ENCODE assay signal across 1 cellular context in the genomic region with DNA sequence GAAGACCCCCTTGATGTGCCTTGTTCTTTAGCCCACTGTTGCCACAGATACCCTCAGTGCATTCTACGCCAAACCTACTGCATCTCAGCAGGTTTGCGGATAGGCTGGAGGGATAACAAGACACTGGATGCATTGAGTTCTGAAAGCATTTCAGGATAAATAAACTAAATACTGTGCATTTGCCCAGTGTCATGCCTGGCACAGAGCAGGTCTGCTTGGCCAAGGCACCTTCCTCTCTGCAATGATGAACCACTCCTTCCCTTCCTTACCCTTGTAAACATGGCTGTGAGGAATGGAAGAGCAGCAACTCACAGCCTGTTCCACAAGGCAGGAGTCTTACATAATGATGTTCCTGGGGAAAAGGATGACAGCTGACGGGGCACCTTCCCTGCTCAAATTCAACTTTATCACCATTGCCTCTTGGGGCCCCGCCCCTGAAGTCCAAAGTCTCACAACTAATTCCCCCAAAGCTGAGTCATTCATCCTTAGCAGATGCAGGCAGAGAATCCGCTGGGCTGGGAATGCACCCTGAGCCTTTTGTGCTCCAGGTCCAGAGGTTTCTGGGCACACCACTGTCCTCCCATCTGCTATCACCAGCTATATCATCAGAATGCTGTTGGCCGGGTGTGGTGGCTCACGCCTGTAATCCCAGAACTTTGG.
TF ChIP-seq lines count a peak whose summit lies in the region.

No MANE protein-coding gene starts in this region.

TF ChIP-seq in GM23338, 12 proteins besides CTCF, POLR2A, EP300 and RAD21 (continued from another document):
- TF ChIP-seq, protein P1, sequence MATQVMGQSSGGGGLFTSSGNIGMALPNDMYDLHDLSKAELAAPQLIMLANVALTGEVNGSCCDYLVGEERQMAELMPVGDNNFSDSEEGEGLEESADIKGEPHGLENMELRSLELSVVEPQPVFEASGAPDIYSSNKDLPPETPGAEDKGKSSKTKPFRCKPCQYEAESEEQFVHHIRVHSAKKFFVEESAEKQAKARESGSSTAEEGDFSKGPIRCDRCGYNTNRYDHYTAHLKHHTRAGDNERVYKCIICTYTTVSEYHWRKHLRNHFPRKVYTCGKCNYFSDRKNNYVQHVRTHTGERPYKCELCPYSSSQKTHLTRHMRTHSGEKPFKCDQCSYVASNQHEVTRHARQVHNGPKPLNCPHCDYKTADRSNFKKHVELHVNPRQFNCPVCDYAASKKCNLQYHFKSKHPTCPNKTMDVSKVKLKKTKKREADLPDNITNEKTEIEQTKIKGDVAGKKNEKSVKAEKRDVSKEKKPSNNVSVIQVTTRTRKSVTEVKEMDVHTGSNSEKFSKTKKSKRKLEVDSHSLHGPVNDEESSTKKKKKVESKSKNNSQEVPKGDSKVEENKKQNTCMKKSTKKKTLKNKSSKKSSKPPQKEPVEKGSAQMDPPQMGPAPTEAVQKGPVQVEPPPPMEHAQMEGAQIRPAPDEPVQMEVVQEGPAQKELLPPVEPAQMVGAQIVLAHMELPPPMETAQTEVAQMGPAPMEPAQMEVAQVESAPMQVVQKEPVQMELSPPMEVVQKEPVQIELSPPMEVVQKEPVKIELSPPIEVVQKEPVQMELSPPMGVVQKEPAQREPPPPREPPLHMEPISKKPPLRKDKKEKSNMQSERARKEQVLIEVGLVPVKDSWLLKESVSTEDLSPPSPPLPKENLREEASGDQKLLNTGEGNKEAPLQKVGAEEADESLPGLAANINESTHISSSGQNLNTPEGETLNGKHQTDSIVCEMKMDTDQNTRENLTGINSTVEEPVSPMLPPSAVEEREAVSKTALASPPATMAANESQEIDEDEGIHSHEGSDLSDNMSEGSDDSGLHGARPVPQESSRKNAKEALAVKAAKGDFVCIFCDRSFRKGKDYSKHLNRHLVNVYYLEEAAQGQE (IDR thresholded peaks at IDR 0.05; ENCODE audit: unreplicated experiment): no peak
- TF ChIP-seq CREB1 (CRISPR knock-in tag; IDR thresholded peaks at IDR 0.05; ENCODE audit: low read depth): no peak
- TF ChIP-seq EZH2phosphoT487 (IDR thresholded peaks at IDR 0.05; ENCODE audit: unreplicated experiment): no peak
- no peak for TF ChIP-seq ZNF331 (CRISPR knock-in tag; IDR thresholded peaks at IDR 0.05; ENCODE audit: low read depth)
- TF ChIP-seq, protein P2, sequence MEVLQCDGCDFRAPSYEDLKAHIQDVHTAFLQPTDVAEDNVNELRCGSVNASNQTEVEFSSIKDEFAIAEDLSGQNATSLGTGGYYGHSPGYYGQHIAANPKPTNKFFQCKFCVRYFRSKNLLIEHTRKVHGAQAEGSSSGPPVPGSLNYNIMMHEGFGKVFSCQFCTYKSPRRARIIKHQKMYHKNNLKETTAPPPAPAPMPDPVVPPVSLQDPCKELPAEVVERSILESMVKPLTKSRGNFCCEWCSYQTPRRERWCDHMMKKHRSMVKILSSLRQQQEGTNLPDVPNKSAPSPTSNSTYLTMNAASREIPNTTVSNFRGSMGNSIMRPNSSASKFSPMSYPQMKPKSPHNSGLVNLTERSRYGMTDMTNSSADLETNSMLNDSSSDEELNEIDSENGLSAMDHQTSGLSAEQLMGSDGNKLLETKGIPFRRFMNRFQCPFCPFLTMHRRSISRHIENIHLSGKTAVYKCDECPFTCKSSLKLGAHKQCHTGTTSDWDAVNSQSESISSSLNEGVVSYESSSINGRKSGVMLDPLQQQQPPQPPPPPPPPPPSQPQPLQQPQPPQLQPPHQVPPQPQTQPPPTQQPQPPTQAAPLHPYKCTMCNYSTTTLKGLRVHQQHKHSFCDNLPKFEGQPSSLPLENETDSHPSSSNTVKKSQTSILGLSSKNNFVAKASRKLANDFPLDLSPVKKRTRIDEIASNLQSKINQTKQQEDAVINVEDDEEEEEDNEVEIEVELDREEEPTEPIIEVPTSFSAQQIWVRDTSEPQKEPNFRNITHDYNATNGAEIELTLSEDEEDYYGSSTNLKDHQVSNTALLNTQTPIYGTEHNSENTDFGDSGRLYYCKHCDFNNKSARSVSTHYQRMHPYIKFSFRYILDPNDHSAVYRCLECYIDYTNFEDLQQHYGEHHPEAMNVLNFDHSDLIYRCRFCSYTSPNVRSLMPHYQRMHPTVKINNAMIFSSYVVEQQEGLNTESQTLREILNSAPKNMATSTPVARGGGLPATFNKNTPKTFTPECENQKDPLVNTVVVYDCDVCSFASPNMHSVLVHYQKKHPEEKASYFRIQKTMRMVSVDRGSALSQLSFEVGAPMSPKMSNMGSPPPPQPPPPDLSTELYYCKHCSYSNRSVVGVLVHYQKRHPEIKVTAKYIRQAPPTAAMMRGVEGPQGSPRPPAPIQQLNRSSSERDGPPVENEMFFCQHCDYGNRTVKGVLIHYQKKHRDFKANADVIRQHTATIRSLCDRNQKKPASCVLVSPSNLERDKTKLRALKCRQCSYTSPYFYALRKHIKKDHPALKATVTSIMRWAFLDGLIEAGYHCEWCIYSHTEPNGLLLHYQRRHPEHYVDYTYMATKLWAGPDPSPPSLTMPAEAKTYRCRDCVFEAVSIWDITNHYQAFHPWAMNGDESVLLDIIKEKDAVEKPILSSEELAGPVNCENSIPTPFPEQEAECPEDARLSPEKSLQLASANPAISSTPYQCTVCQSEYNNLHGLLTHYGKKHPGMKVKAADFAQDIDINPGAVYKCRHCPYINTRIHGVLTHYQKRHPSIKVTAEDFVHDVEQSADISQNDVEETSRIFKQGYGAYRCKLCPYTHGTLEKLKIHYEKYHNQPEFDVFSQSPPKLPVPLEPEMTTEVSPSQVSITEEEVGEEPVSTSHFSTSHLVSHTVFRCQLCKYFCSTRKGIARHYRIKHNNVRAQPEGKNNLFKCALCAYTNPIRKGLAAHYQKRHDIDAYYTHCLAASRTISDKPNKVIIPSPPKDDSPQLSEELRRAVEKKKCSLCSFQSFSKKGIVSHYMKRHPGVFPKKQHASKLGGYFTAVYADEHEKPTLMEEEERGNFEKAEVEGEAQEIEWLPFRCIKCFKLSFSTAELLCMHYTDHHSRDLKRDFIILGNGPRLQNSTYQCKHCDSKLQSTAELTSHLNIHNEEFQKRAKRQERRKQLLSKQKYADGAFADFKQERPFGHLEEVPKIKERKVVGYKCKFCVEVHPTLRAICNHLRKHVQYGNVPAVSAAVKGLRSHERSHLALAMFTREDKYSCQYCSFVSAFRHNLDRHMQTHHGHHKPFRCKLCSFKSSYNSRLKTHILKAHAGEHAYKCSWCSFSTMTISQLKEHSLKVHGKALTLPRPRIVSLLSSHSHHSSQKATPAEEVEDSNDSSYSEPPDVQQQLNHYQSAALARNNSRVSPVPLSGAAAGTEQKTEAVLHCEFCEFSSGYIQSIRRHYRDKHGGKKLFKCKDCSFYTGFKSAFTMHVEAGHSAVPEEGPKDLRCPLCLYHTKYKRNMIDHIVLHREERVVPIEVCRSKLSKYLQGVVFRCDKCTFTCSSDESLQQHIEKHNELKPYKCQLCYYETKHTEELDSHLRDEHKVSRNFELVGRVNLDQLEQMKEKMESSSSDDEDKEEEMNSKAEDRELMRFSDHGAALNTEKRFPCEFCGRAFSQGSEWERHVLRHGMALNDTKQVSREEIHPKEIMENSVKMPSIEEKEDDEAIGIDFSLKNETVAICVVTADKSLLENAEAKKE (CRISPR knock-in tag; IDR thresholded peaks at IDR 0.05): no peak
- TF ChIP-seq STAT1 (IDR thresholded peaks at IDR 0.05; ENCODE audit: unreplicated experiment): no peak
- TF ChIP-seq ZNF114 (CRISPR knock-in tag; IDR thresholded peaks at IDR 0.05): no peak
- no peak for TF ChIP-seq POLR2AphosphoS5 (IDR thresholded peaks at IDR 0.05; ENCODE audit: low read depth)
- no peak for TF ChIP-seq NANOG (IDR thresholded peaks at IDR 0.05; ENCODE audit: borderline replicate concordance)
- no peak for TF ChIP-seq JUNB (IDR thresholded peaks at IDR 0.05; ENCODE audit: unreplicated experiment)
- TF ChIP-seq EZH2 (IDR thresholded peaks at IDR 0.05; ENCODE audit: low read depth, unreplicated experiment): no peak
